ENCODE assay signal across 8 cellular contexts in the genomic region with DNA sequence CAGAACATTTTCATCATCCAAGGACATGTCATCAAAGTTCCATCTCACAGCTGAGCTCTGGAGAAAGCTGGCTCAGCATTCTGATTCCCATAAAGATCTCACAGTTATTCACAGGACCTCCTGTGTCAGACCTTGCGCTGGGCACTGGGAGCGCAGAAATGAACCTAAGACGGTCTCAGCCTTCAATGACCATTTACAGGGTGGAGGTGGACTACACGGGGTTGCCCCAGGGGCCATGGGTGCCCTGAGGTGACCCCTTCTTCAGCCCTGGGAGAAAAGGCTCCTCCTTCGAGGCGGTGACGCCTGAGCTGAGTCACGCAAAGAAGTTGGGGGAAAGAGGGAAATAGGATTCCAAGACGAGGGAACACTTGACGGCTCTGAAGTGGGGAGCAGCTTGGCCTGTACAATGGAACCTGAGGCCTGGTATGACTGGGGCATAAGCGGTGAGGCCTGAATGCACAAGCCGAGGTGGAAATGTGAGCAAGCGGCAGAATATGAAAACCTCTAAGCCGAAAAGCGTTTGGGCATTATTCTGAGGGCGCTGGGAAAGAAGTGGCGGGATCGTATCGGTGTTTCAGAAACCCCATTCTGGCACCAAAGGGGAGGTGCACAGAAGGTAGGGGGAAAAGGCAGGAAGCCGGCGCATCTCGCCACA. TPM values are rescaled to one million over a fixed set of nuclear protein-coding genes. Genes with fewer than 3 reads are reported as not detected.
DNase-seq lines count a peak whose midpoint lies in the region; ATAC-seq lines count a peak whose summit lies in the region.

No MANE protein-coding gene starts in this region.

- intact Hi-C loops in activated CD4-positive, alpha-beta T cell treated with anti-CD3 and anti-CD28 coated beads, Interleukin-2, amount 10 ng/mL, durations not matched to agents 24 days and 14 days (cut with micrococcal nuclease): loop anchor here (5.0 kb wide), 2 partner anchors 223 to 272 kb away; partner anchors contain the start of gene ZFYVE9

- peaks cover 7% of the 10 kb centered on the region; the same call in 1 of the 2 replicates for H3K36me3 ChIP-seq in Karpas-422 (ENCODE audit: insufficient read depth, low read length)
- H3K36me3 ChIP-seq in neuron (ENCODE audit: insufficient read depth, low read length): peaks cover 33% of the 10 kb centered on the region

- H3K9me3 ChIP-seq in Karpas-422 (ENCODE audit: low read length) (no peaks in the 10 kb centered on the region), neuron (ENCODE audit: low read length) (no peaks in the 10 kb centered on the region)

- peak overlapping the region; percentile 92 for H3K27ac Mint-ChIP-seq in activated CD4-positive, alpha-beta T cell treated with anti-CD3 and anti-CD28 coated beads, Interleukin-2, amount 10 ng/mL, durations not matched to agents 24 days and 14 days
- peak overlapping the region; percentile 99 for H3K27ac Mint-ChIP-seq in activated T-helper 17 cell treated with anti-CD3 and anti-CD28 coated beads, Interleukin-2, amount 50 U/mL, for 72 hours

- H3K27me3 Mint-ChIP-seq in activated CD4-positive, alpha-beta T cell treated with anti-CD3 and anti-CD28 coated beads, Interleukin-2, amount 10 ng/mL, durations not matched to agents 24 days and 14 days: no peaks in the 10 kb centered on the region
- H3K27me3 Mint-ChIP-seq in activated T-helper 17 cell treated with anti-CD3 and anti-CD28 coated beads, Interleukin-2, amount 50 U/mL, for 72 hours: no peaks in the 10 kb centered on the region

- peaks cover 39% of the 10 kb centered on the region for H3K4me1 Mint-ChIP-seq in activated CD4-positive, alpha-beta T cell treated with anti-CD3 and anti-CD28 coated beads, Interleukin-2, amount 10 ng/mL, durations not matched to agents 24 days and 14 days
- peaks cover 11% of the 10 kb centered on the region for H3K4me1 Mint-ChIP-seq in activated T-helper 17 cell treated with anti-CD3 and anti-CD28 coated beads, Interleukin-2, amount 50 U/mL, for 72 hours

- no peaks in the 10 kb centered on the region for H3K9me2 ChIP-seq in Karpas-422 (replicated peaks; ENCODE audit: insufficient read depth, low read length)

- H3K4me3 Mint-ChIP-seq in activated CD4-positive, alpha-beta T cell treated with anti-CD3 and anti-CD28 coated beads, Interleukin-2, amount 10 ng/mL, durations not matched to agents 24 days and 14 days: peak overlapping the region; percentile 97
- H3K4me3 Mint-ChIP-seq in activated T-helper 17 cell treated with anti-CD3 and anti-CD28 coated beads, Interleukin-2, amount 50 U/mL, for 72 hours: peak overlapping the region; percentile 99

- no peaks in the 10 kb centered on the region for H4K20me1 ChIP-seq in Karpas-422 (ENCODE audit: insufficient read depth, low read depth, low read length)

- peak overlapping the region; percentile 90 for H3K4me2 ChIP-seq in Karpas-422 (ENCODE audit: low read depth, low read length, poor library complexity, severe bottlenecking)

- no peak for ATAC-seq in activated T-helper 17 cell treated with anti-CD3 and anti-CD28 coated beads, Interleukin-2, amount 50 U/mL, for 72 hours (replicated peaks)
- ATAC-seq in GM19035 (IDR thresholded peaks at IDR 0.05; ENCODE audit: unreplicated experiment) (no peak), GM19351 (IDR thresholded peaks at IDR 0.05; ENCODE audit: unreplicated experiment) (no peak)

- H3K4me1 ChIP-seq in Karpas-422 (ENCODE audit: low read length) (peaks cover 15% of the 10 kb centered on the region), neuron (ENCODE audit: insufficient read depth, low read length) (peaks cover 10% of the 10 kb centered on the region)

- H3K27me3 ChIP-seq in Karpas-422 (ENCODE audit: low read length) (no peaks in the 10 kb centered on the region), neuron (ENCODE audit: insufficient read depth, low read length) (no peaks in the 10 kb centered on the region)

- H3K79me2 ChIP-seq in Karpas-422 (ENCODE audit: low read length): peaks cover 23% of the 10 kb centered on the region

- no peak for DNase-seq in activated CD4-positive, alpha-beta T cell treated with anti-CD3 and anti-CD28 coated beads, Interleukin-2, amount 10 ng/mL, durations not matched to agents 24 days and 14 days
- DNase-seq in activated CD4-positive, alpha-beta T cell treated with anti-CD3 and anti-CD28 coated beads, Interleukin-2, amount 50 U/mL, for 4 hours: no peak
- DNase-seq in Karpas-422 (no peak), foreskin melanocyte (peak; percentile 49)

- peak overlapping the region; percentile 47; the same call in 1 of the 2 replicates for H3K27ac ChIP-seq in Karpas-422 (ENCODE audit: low read length)

- H3K36me3 Mint-ChIP-seq in activated CD4-positive, alpha-beta T cell treated with anti-CD3 and anti-CD28 coated beads, Interleukin-2, amount 10 ng/mL, durations not matched to agents 24 days and 14 days (ENCODE audit: low read depth): peaks cover 37% of the 10 kb centered on the region
- H3K36me3 Mint-ChIP-seq in activated T-helper 17 cell treated with anti-CD3 and anti-CD28 coated beads, Interleukin-2, amount 50 U/mL, for 72 hours (ENCODE audit: low read depth): peaks cover 35% of the 10 kb centered on the region

- H3K9me3 Mint-ChIP-seq in activated CD4-positive, alpha-beta T cell treated with anti-CD3 and anti-CD28 coated beads, Interleukin-2, amount 10 ng/mL, durations not matched to agents 24 days and 14 days: no peaks in the 10 kb centered on the region
- H3K9me3 Mint-ChIP-seq in activated T-helper 17 cell treated with anti-CD3 and anti-CD28 coated beads, Interleukin-2, amount 50 U/mL, for 72 hours: no peaks in the 10 kb centered on the region

- H2AFZ ChIP-seq in Karpas-422 (ENCODE audit: low read length) (peak overlapping the region; percentile 91; the same call in 1 of the 2 replicates), neuron (ENCODE audit: low read depth, low read length) (peak overlapping the region; percentile 93)

- peak overlapping the region; percentile 86 for H3K4me3 ChIP-seq in Karpas-422 (ENCODE audit: low read length)
- peak overlapping the region; percentile 81 for H3K4me3 ChIP-seq in neuron (ENCODE audit: low read length)

- peak overlapping the region; percentile 91 for H3K9ac ChIP-seq in Karpas-422 (ENCODE audit: low read length)

RNA-seq across cellular contexts. Expression of gene CC2D1B, which starts 0.8 kb away (rescaled TPM):
- 34.8 and 36.7 TPM in 2 replicates for total RNA-seq in activated CD4-positive, alpha-beta T cell treated with anti-CD3 and anti-CD28 coated beads, Interleukin-2, amount 10 ng/mL, durations not matched to agents 24 days and 14 days
- total RNA-seq in Karpas-422 (2014; rRNA removed; shearing (Covaris generic); ENCODE audit: low replicate concordance): 17.4 and 20.1 TPM in 2 replicates
- 10 to 100 TPM; 26.6 to 39.8 TPM for total RNA-seq in activated T-helper 17 cell treated with anti-CD3 and anti-CD28 coated beads, Interleukin-2, amount 50 U/mL, for 72 hours

RNA-seq across cellular contexts. Expression of gene ORC1, which starts 39.0 kb away (rescaled TPM):
- 43.5 and 44.2 TPM in 2 replicates for total RNA-seq in activated CD4-positive, alpha-beta T cell treated with anti-CD3 and anti-CD28 coated beads, Interleukin-2, amount 10 ng/mL, durations not matched to agents 24 days and 14 days
- 9.9 and 14.6 TPM in 2 replicates for total RNA-seq in Karpas-422 (2014; rRNA removed; shearing (Covaris generic); ENCODE audit: low replicate concordance)
- total RNA-seq in activated T-helper 17 cell treated with anti-CD3 and anti-CD28 coated beads, Interleukin-2, amount 50 U/mL, for 72 hours: 10 to 100 TPM; 38.6 to 45.3 TPM

RNA-seq across cellular contexts. Expression of gene PRPF38A, which starts 39.2 kb away (rescaled TPM):
- total RNA-seq in activated CD4-positive, alpha-beta T cell treated with anti-CD3 and anti-CD28 coated beads, Interleukin-2, amount 10 ng/mL, durations not matched to agents 24 days and 14 days: 106 and 108 TPM in 2 replicates
- total RNA-seq in Karpas-422 (2014; rRNA removed; shearing (Covaris generic); ENCODE audit: low replicate concordance): 17.1 and 26.3 TPM in 2 replicates
- 10 to 100 TPM; 63.1 to 82.5 TPM for total RNA-seq in activated T-helper 17 cell treated with anti-CD3 and anti-CD28 coated beads, Interleukin-2, amount 50 U/mL, for 72 hours
